In genomic region chr12:128783129-128783574, GRCh38 we compare ENCODE assay signal across 8 cellular contexts. TPM values are rescaled to one million over a fixed set of nuclear protein-coding genes. Genes with fewer than 3 reads are reported as not detected.
DNase-seq lines count a peak whose midpoint lies in the region; ATAC-seq and TF ChIP-seq lines count a peak whose summit lies in the region.

No MANE protein-coding gene starts in this region.

- intact Hi-C loops in ovary (cut with DNase I) = no loop called here

- ATAC-seq in GM19397 (IDR thresholded peaks at IDR 0.05; ENCODE audit: unreplicated experiment) (peak; percentile 72), HG03520 (IDR thresholded peaks at IDR 0.05; ENCODE audit: unreplicated experiment) (peak; percentile 79)

- WGBS in ovary, 3 donors = 46 to 53% (median 47%) methylated on average over 8 of the region's 8 CpGs

- TF ChIP-seq POLR2A in ovary (IDR thresholded peaks at IDR 0.05) = no peak

- H3K27ac ChIP-seq in ovary = no peak overlapping the region

- no peak overlapping the region for H3K4me3 ChIP-seq in ovary

- H3K27me3 ChIP-seq in ovary = no peaks in the 10 kb centered on the region

- no peak for TF ChIP-seq CTCF in ovary (IDR thresholded peaks at IDR 0.05)

- no peaks in the 10 kb centered on the region for H3K4me1 ChIP-seq in ovary (ENCODE audit: insufficient read depth)

- peak; percentile 54 for DNase-seq in AG08396 (ENCODE audit: low spot score)
- DNase-seq in activated naive CD4-positive, alpha-beta T cell treated with anti-CD3 and anti-CD28 coated beads, Interleukin-2, amount 50 U/mL, for 16 hours = peak; percentile 34
- DNase-seq in stimulated activated naive CD4-positive, alpha-beta T cell treated with Interleukin-2 at 50 U/mL for 16 hours (lab: John Stamatoyannopoulos, UW) = peak; percentile 8
- no peak for DNase-seq in COLO829 (ENCODE audit: low spot score)
- DNase-seq in AML-193 (lab: John Stamatoyannopoulos, UW) = no peak
- DNase-seq in ovary = no peak

- TF ChIP-seq EP300 in ovary (IDR thresholded peaks at IDR 0.05) = no peak

- H3K9me3 ChIP-seq in ovary = peaks cover 0 to 3% of the 10 kb centered on the region in 2 donors

- no peaks in the 10 kb centered on the region for H3K36me3 ChIP-seq in ovary

RNA-seq across cellular contexts. Expression of gene SLC15A4, which starts 40.6 kb away (rescaled TPM):
- total RNA-seq in ovary = 10 to 100 TPM; 19.0 to 33.2 (median 24.7) TPM
- 10 to 100 TPM; 18.1 to 22.6 TPM for polyA plus RNA-seq in ovary

Comparison
In these comparisons a context has a peak if more than half of its experiments do, and no peak if none do; other contexts are left out.
1. DNase-seq: peak in AG08396 (single experiment), activated naive CD4-positive, alpha-beta T cell treated with anti-CD3 and anti-CD28 coated beads, Interleukin-2, amount 50 U/mL, for 16 hours (single experiment) and stimulated activated naive CD4-positive, alpha-beta T cell treated with Interleukin-2 at 50 U/mL for 16 hours (single experiment); none in COLO829 (single experiment), AML-193 (0 of 2) and ovary (0 of 5).